Comparison of ENCODE assay signal across 8 cellular contexts in the genomic region with DNA sequence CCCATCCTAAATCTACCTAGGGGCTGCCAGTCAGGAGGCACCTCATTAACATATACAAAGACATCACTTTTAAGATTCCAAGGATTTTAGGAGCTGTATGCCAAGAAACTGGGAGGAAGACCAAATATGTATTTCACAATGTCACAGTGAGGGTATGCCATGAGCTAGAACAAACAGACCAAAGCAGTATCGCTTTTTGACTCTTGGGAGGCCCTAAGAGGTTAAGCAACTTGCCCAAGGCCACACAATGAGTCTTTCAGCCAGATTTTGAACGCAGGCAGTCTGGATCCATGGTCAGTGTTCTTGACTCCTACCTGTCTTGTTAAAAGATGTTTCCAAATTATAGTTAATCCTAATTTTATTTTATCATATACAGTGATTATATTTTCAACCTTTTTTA. TPM values are rescaled to one million over a fixed set of nuclear protein-coding genes. Genes with fewer than 3 reads are reported as not detected.
DNase-seq lines count a peak whose midpoint lies in the region; ATAC-seq and TF ChIP-seq lines count a peak whose summit lies in the region.
"Not testable (repeated sequence)": the region's sequence is repeated elsewhere in the genome, so short reads cannot be mapped to it uniquely, and the experiment has no call there.

No MANE protein-coding gene starts in this region.

- CTCF ChIA-PET in MCF 10A (lab: Yijun Ruan, JAX), result not testable (repeated sequence)

- H3K9me3 Mint-ChIP-seq in MCF 10A (ENCODE audit: unreplicated experiment), result not testable (repeated sequence)

- ATAC-seq in Right ventricle myocardium inferior (peak; percentile 76), left lobe of liver (peak; percentile 84), lung (ENCODE audit: insufficient read depth, low FRiP score) (peak; percentile 64)

- POLR2A ChIA-PET in MCF 10A (lab: Yijun Ruan, JAX), result not testable (repeated sequence)

- not testable (repeated sequence) for TF ChIP-seq CTCF in AG10803 (conservative IDR thresholded peaks at IDR 0.05; ENCODE audit: low read length); MCF 10A (IDR thresholded peaks at IDR 0.05; ENCODE audit: unreplicated experiment); lung (IDR thresholded peaks at IDR 0.05; ENCODE audit: control extremely low read depth, extremely low read depth); testis (IDR thresholded peaks at IDR 0.05)

- not testable (repeated sequence) for H3K27ac Mint-ChIP-seq in MCF 10A (ENCODE audit: low read depth, unreplicated experiment)

- intact Hi-C loops in MCF 10A (cut with micrococcal nuclease); Right ventricle myocardium inferior (cut with DNase I); testis (cut with DNase I; ENCODE audit: low total_unique reads): not testable (repeated sequence)

- not testable (repeated sequence) for H3K36me3 ChIP-seq in lung (ENCODE audit: control insufficient read depth in 2 of 2, insufficient read depth in 2 of 2, low read length in 2 of 2); testis (ENCODE audit: low read depth, missing control alignments)

- not testable (repeated sequence) for TF ChIP-seq POLR2A in testis (IDR thresholded peaks at IDR 0.05)

- 51 to 66% methylated on average over 2 of the region's 2 CpGs for WGBS in lung, 2 donors
- WGBS in testis, 2 donors, result 34 to 48% methylated on average over 2 of the region's 2 CpGs

- H3K27ac ChIP-seq in lung (ENCODE audit: low read depth in 1 of 2, low read length in 1 of 2); testis: not testable (repeated sequence)

- H3K4me1 ChIP-seq in lung (ENCODE audit: control insufficient read depth in 2 of 2, insufficient read depth in 2 of 2, low read length in 2 of 2); testis: not testable (repeated sequence)

- DNase-seq in AG10803 (ENCODE audit: low read depth), result peak; percentile 26
- peak; percentile 9 for DNase-seq in LHCN-M2 (ENCODE audit: low read depth)
- peak; percentile 74 for DNase-seq in MCF 10A (ENCODE audit: unreplicated experiment)
- peak; percentile 30 for DNase-seq in fibroblast of peridontal ligament (ENCODE audit: extremely low read depth)
- DNase-seq in Right ventricle myocardium inferior (ENCODE audit: missing footprints); left lobe of liver (ENCODE audit: low spot score); lung (ENCODE audit: low spot score): not testable (repeated sequence)
- peak; percentile 31 for DNase-seq in testis

- not testable (repeated sequence) for H3K27me3 Mint-ChIP-seq in MCF 10A (ENCODE audit: insufficient read depth, unreplicated experiment)

- not testable (repeated sequence) for H3K4me3 ChIP-seq in AG10803 (ENCODE audit: low read length); lung; testis

- not testable (repeated sequence) for H3K4me1 Mint-ChIP-seq in MCF 10A (ENCODE audit: insufficient read depth, unreplicated experiment)

- not testable (repeated sequence) for BruUV-seq in MCF 10A (replicated peaks; lab: Mats Ljungman, UMichigan)

- H3K36me3 Mint-ChIP-seq in MCF 10A (ENCODE audit: insufficient read depth, unreplicated experiment), result peaks cover 25% of the 10 kb centered on the region

- H3K9me3 ChIP-seq in lung (ENCODE audit: control insufficient read depth in 2 of 2, insufficient read depth in 1 of 2, low read length in 1 of 2); testis: not testable (repeated sequence)

- not testable (repeated sequence) for H3K4me3 Mint-ChIP-seq in MCF 10A (ENCODE audit: unreplicated experiment)

- not testable (repeated sequence) for H3K27me3 ChIP-seq in lung (ENCODE audit: control insufficient read depth, insufficient read depth); testis

RNA-seq across cellular contexts. Expression of a gene that starts 52.1 kb away (rescaled TPM):
- total RNA-seq in LHCN-M2 (2014; rRNA removed) (65.9 and 72.3 TPM in 2 replicates), MCF 10A (2022) (52.2 and 57.1 TPM in 2 replicates), Right ventricle myocardium inferior (48.7 TPM), left lobe of liver (37.7 TPM), lung (100 to 1,000 TPM in 1 of 2 donors, 10 to 100 TPM in 1; 58.8 to 125 TPM), testis (100 to 1,000 TPM in 1 of 2 donors, 10 to 100 TPM in 1; 95.5 to 108 TPM)
- 8.7 TPM for polyA plus RNA-seq in LHCN-M2 (2012)
- polyA plus RNA-seq in lung (10 to 100 TPM in 1 of 2 donors, 1 to 10 TPM in 1; 9.1 to 16.6 TPM), testis (ENCODE audit: insufficient read depth, low read depth, low replicate concordance) (29.0 TPM)
